1 cellular context compared by ENCODE assay signal in genomic region chr15:93362203-93362602, GRCh38.
TF ChIP-seq lines count a peak whose summit lies in the region.

No MANE protein-coding gene starts in this region.

TF ChIP-seq in GM23338, 12 proteins besides CTCF, POLR2A, EP300 and RAD21 (continued from another document):
- TF ChIP-seq CREB1 (CRISPR knock-in tag; IDR thresholded peaks at IDR 0.05; ENCODE audit: low read depth) (0 out of 2 replicates have a peak, but pooled peaks have one; percentile 16), ZNF331 (CRISPR knock-in tag; IDR thresholded peaks at IDR 0.05; ENCODE audit: low read depth) (no peak), REST (IDR thresholded peaks at IDR 0.05; ENCODE audit: unreplicated experiment) (no peak), EZH2phosphoT487 (IDR thresholded peaks at IDR 0.05; ENCODE audit: unreplicated experiment) (no peak)
